Comparison of ENCODE assay signal across 1 cellular context in genomic region chr22:28463408-28463807, GRCh38.
TF ChIP-seq lines count a peak whose summit lies in the region.

No MANE protein-coding gene starts in this region.

TF ChIP-seq in HEK293, 187 proteins besides CTCF, POLR2A, EP300 and RAD21 (continued from another document):
- TF ChIP-seq, protein P1, sequence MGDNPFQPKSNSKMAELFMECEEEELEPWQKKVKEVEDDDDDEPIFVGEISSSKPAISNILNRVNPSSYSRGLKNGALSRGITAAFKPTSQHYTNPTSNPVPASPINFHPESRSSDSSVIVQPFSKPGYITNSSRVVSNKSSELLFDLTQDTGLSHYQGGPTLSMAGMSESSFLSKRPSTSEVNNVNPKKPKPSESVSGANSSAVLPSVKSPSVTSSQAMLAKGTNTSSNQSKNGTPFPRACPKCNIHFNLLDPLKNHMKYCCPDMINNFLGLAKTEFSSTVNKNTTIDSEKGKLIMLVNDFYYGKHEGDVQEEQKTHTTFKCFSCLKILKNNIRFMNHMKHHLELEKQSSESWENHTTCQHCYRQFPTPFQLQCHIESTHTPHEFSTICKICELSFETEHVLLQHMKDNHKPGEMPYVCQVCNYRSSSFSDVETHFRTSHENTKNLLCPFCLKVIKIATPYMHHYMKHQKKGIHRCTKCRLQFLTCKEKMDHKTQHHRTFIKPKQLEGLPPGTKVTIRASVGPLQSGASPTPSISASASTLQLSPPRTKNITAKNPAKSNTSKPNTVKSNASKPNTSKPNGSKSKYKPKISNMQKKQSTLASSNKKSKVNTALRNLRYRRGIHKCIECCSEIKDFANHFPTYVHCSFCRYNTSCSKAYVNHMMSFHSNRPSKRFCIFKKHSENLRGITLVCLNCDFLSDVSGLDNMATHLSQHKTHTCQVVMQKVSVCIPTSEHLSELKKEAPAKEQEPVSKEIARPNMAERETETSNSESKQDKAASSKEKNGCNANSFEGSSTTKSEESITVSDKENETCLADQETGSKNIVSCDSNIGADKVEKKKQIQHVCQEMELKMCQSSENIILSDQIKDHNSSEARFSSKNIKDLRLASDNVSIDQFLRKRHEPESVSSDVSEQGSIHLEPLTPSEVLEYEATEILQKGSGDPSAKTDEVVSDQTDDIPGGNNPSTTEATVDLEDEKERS (tag by site-specific recombination; IDR thresholded peaks at IDR 0.05), result peak; percentile 84; the same call in 1 of the 2 replicates
